1 cellular context compared by ENCODE assay signal in the genomic region with DNA sequence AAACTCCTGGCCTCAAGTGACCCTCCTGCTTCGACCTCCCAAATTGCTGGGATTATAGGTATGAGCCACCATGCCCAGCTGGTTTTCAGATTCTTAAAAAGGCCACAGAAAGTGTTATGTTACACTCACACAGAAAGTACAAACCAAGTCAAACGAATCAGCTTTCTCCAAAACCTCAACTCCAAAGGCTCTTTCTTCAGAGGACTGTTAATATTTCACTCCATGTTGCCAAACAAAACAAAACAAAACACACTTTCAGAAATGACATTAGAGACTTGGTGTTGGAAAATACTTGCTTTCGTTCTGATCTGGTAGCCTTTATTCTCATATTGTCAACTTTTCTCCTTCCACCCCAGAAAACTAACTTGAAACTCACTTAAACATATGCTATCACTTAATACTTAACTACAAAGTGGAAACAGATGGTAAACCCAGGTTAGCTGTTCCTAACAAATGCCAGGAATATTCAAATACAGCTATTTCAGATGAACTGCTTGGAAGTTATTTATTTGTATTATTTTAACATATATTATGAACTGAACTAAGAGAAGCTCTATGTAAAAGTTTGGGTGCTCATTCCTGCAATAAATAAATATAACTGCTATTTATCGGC.
TF ChIP-seq lines count a peak whose summit lies in the region.

No MANE protein-coding gene starts in this region.

TF ChIP-seq in A549, 52 proteins besides CTCF, POLR2A, EP300 and RAD21 (continued from another document):
- TF ChIP-seq, protein P1, sequence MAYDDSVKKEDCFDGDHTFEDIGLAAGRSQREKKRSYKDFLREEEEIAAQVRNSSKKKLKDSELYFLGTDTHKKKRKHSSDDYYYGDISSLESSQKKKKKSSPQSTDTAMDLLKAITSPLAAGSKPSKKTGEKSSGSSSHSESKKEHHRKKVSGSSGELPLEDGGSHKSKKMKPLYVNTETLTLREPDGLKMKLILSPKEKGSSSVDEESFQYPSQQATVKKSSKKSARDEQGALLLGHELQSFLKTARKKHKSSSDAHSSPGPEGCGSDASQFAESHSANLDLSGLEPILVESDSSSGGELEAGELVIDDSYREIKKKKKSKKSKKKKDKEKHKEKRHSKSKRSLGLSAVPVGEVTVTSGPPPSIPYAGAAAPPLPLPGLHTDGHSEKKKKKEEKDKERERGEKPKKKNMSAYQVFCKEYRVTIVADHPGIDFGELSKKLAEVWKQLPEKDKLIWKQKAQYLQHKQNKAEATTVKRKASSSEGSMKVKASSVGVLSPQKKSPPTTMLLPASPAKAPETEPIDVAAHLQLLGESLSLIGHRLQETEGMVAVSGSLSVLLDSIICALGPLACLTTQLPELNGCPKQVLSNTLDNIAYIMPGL (CRISPR knock-in tag; IDR thresholded peaks at IDR 0.05; ENCODE audit: borderline replicate concordance), result no peak
- TF ChIP-seq KDM5A (IDR thresholded peaks at IDR 0.05) (no peak), FOSL2 (IDR thresholded peaks at IDR 0.05) (no peak), FOSL2 (CRISPR knock-in tag; IDR thresholded peaks at IDR 0.05) (no peak), JUN (IDR thresholded peaks at IDR 0.05) (no peak)
